Comparison of ENCODE assay signal across 8 cellular contexts in the genomic region with DNA sequence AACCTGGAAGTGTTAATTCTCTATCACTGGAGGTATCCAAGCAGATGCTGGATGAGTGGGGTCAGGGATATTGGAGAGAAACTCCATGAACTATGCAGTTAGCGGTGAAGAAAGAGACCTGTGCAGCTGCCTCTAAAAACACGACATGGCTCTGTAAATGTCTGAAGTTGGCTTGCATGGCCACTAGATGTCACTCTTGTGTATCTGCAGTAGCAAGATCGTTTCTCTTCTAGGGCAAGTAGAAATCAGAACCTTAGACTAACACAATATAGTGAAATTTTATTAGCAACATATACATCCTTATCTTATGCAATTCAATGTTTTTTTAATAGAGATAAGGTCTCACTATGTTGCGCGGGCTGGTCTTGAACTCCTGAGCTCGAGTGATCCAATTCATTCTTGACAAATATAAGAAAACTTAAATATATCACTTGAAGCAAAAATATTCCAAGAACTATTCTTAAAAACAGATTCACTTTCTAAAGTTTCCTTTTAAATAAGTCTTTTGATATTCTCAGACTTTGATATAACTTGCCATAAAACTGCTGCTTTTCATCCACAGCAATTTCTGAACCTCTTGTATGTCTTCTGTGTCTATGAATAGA. TPM values are rescaled to one million over a fixed set of nuclear protein-coding genes. Genes with fewer than 3 reads are reported as not detected.
DNase-seq lines count a peak whose midpoint lies in the region; ATAC-seq, FAIRE-seq and TF ChIP-seq lines count a peak whose summit lies in the region.

No MANE protein-coding gene starts in this region.

- H3F3A ChIP-seq in SK-N-SH (replicated peaks; ENCODE audit: insufficient read depth) = peaks cover 19% of the 10 kb centered on the region

- H3K27me3 Mint-ChIP-seq in activated T-cell treated with anti-CD3 and anti-CD28 coated beads, Interleukin-2, amount 50 U/mL, for 72 hours (ENCODE audit: low read depth) = peaks cover 22% of the 10 kb centered on the region

- H3K27ac ChIP-seq in SK-N-SH (ENCODE audit: low read depth in 2 of 2, low read length in 1 of 2) = no peak overlapping the region
- no peak overlapping the region for H3K27ac ChIP-seq in breast epithelium

- intact Hi-C loops in breast epithelium (cut with DNase I; ENCODE audit: low total_unique reads) = no loop called here

- TF ChIP-seq EP300 in SK-N-SH (IDR thresholded peaks at IDR 0.05; ENCODE audit: borderline replicate concordance in 1 of 2, low read depth in 1 of 2, low read length in 1 of 2) = no peak

- H3K9me3 ChIP-seq in SK-N-SH = no peaks in the 10 kb centered on the region
- H3K9me3 ChIP-seq in breast epithelium = no peaks in the 10 kb centered on the region

- DNase-seq in activated T-cell treated with anti-CD3 and anti-CD28 coated beads, Interleukin-2, amount 50 U/mL, for 72 hours = peak; percentile 42 to 53
- DNase-seq in activated T-cell treated with anti-CD3 and anti-CD28 coated beads, Interleukin-2, amount 50 U/mL, for 1 hour = no peak
- peak; percentile 67 for DNase-seq in NB4 (ENCODE audit: low read depth)
- peak; percentile 65 for DNase-seq in SK-N-SH
- no peak for DNase-seq in breast epithelium (ENCODE audit: low spot score in 2 of 2)
- DNase-seq in stimulated activated CD4-positive, alpha-beta T cell treated with anti-CD3 and anti-CD28 coated beads, Interleukin-1b, Interleukin-23, amount 100 ng/mL, for 48 hours = peak; percentile 51

- no peak for TF ChIP-seq POLR2A in NB4 (IDR thresholded peaks at IDR 0.05; ENCODE audit: extremely low read depth, insufficient read length)
- no peak for TF ChIP-seq POLR2A in breast epithelium (IDR thresholded peaks at IDR 0.05)

- H3K36me3 Mint-ChIP-seq in activated T-cell treated with anti-CD3 and anti-CD28 coated beads, Interleukin-2, amount 50 U/mL, for 72 hours (ENCODE audit: insufficient read depth in 2 of 2) = no peaks in the 10 kb centered on the region

- H3K9me2 ChIP-seq in SK-N-SH = no peaks in the 10 kb centered on the region

- H3K36me3 ChIP-seq in SK-N-SH (replicated peaks in 1 of 2; ENCODE audit: control insufficient read depth in 1 of 2, insufficient read depth in 2 of 2, low read length in 1 of 2) = no peaks in the 10 kb centered on the region
- no peaks in the 10 kb centered on the region for H3K36me3 ChIP-seq in breast epithelium

- H3K27ac Mint-ChIP-seq in activated T-cell treated with anti-CD3 and anti-CD28 coated beads, Interleukin-2, amount 50 U/mL, for 72 hours = no peak overlapping the region

- FAIRE-seq in islet of Langerhans (lab: Jason Lieb, UNC) = peak; percentile 100

- peaks cover 6% of the 10 kb centered on the region for H3K4me1 Mint-ChIP-seq in activated T-cell treated with anti-CD3 and anti-CD28 coated beads, Interleukin-2, amount 50 U/mL, for 72 hours (ENCODE audit: low read depth)

- CTCF ChIA-PET in SK-N-SH (lab: Yijun Ruan, JAX) = interaction anchor here (0.6 to 7.5 kb wide), 48 partner anchors 10 to 1123 kb away, joined by 3 to 88 read pairs (median 4); a partner anchor contains a TSS

- no peak overlapping the region for H3K4me2 ChIP-seq in SK-N-SH

- H2AFZ ChIP-seq in SK-N-SH (ENCODE audit: low read depth) = peak overlapping the region; percentile 40; the same call in 1 of the 2 replicates

- TF ChIP-seq CTCF in NB4 (IDR thresholded peaks at IDR 0.05; ENCODE audit: low read depth, low read length) = peak; percentile 57
- peak; percentile 88 for TF ChIP-seq CTCF in SK-N-SH (IDR thresholded peaks at IDR 0.05)
- peak; percentile 36 to 79 (median 73) for TF ChIP-seq CTCF in breast epithelium (IDR thresholded peaks at IDR 0.05)

- H3K27me3 ChIP-seq in SK-N-SH (ENCODE audit: insufficient read depth) (no peaks in the 10 kb centered on the region), breast epithelium (no peaks in the 10 kb centered on the region)

- no peaks in the 10 kb centered on the region for H3K79me2 ChIP-seq in SK-N-SH (ENCODE audit: insufficient read depth)

- peak; percentile 84 for TF ChIP-seq RAD21 in SK-N-SH (IDR thresholded peaks at IDR 0.05; ENCODE audit: low read length)

- H3K4me3 Mint-ChIP-seq in activated T-cell treated with anti-CD3 and anti-CD28 coated beads, Interleukin-2, amount 50 U/mL, for 72 hours = no peak overlapping the region

- H4K20me1 ChIP-seq in SK-N-SH (ENCODE audit: insufficient read depth) = no peaks in the 10 kb centered on the region

- POLR2A ChIA-PET in SK-N-SH (lab: Yijun Ruan, JAX) = no interaction called here

- H3K9ac ChIP-seq in SK-N-SH = no peak overlapping the region

- H3K4me1 ChIP-seq in SK-N-SH (ENCODE audit: control insufficient read depth in 1 of 2, insufficient read depth in 2 of 2, low read depth in 1 of 2, low read length in 1 of 2) (peaks cover 0 to 9% of the 10 kb centered on the region in 2 experiments; a peak in 1 of 4 replicates), breast epithelium (no peaks in the 10 kb centered on the region)

- H3K9me3 Mint-ChIP-seq in activated T-cell treated with anti-CD3 and anti-CD28 coated beads, Interleukin-2, amount 50 U/mL, for 72 hours = no peaks in the 10 kb centered on the region

- H3K4me3 ChIP-seq in NB4 (ENCODE audit: low read depth, low read length) (no peak overlapping the region), SK-N-SH (ENCODE audit: low read depth in 2 of 2, low read length in 1 of 2) (no peak overlapping the region; a peak in 1 of 4 replicates), breast epithelium (no peak overlapping the region)

- WGBS in SK-N-SH (ENCODE audit: low lambda C conversion rate) = 8% methylated on average over 6 of the region's 6 CpGs

- ATAC-seq in activated T-cell treated with anti-CD3 and anti-CD28 coated beads, Interleukin-2, amount 50 U/mL, for 72 hours (replicated peaks in 1 of 2) = peak; percentile 67 to 70
- ATAC-seq in HG02610 (IDR thresholded peaks at IDR 0.05; ENCODE audit: unreplicated experiment) = no peak

TF ChIP-seq in SK-N-SH, 30 proteins besides CTCF, POLR2A, EP300 and RAD21:
- TF ChIP-seq RCOR1 (IDR thresholded peaks at IDR 0.05; ENCODE audit: low read length) (no peak), MEF2A (IDR thresholded peaks at IDR 0.05; ENCODE audit: borderline replicate concordance, low read depth) (no peak), SMC3 (IDR thresholded peaks at IDR 0.05; ENCODE audit: low read depth, low read length) (peak; percentile 81)

RNA-seq across cellular contexts. Expression of a gene that starts 2.9 kb away (rescaled TPM):
- total RNA-seq in activated T-cell treated with anti-CD3 and anti-CD28 coated beads, Interleukin-2, amount 50 U/mL, for 72 hours = not detected
- 0.16 TPM in 1 of 2 replicates, not detected in the other for polyA plus RNA-seq in SK-N-SH (2012; rRNA removed)
- polyA plus RNA-seq in SK-N-SH (2012; cell fraction: cytosol; rRNA removed) = 0.04 and 0.09 TPM in 2 replicates
- polyA plus RNA-seq in SK-N-SH (2012; cell fraction: nucleus; rRNA removed) = 0.12 and 0.30 TPM in 2 replicates
- not detected for total RNA-seq in breast epithelium

RNA-seq across cellular contexts. Expression of a gene that starts 45.8 kb away (rescaled TPM):
- not detected for total RNA-seq in activated T-cell treated with anti-CD3 and anti-CD28 coated beads, Interleukin-2, amount 50 U/mL, for 72 hours
- 0.11 and 0.13 TPM in 2 replicates for polyA plus RNA-seq in SK-N-SH (2012; rRNA removed)
- polyA plus RNA-seq in SK-N-SH (2012; cell fraction: cytosol; rRNA removed) = 0.04 and 0.07 TPM in 2 replicates
- 0.23 and 0.24 TPM in 2 replicates for polyA plus RNA-seq in SK-N-SH (2012; cell fraction: nucleus; rRNA removed)
- 10 to 100 TPM in 1 of 3 donors, 1 to 10 TPM in 2; 4.8 to 13.4 (median 8.6) TPM for total RNA-seq in breast epithelium

RNA-seq across cellular contexts. Expression of a gene that starts 49.0 kb away (rescaled TPM):
- not detected for total RNA-seq in activated T-cell treated with anti-CD3 and anti-CD28 coated beads, Interleukin-2, amount 50 U/mL, for 72 hours
- polyA plus RNA-seq in SK-N-SH (2012; rRNA removed) = 2.0 and 3.0 TPM in 2 replicates
- 1.9 and 2.0 TPM in 2 replicates for polyA plus RNA-seq in SK-N-SH (2012; cell fraction: cytosol; rRNA removed)
- polyA plus RNA-seq in SK-N-SH (2012; cell fraction: nucleus; rRNA removed) = 1.5 and 2.7 TPM in 2 replicates
- total RNA-seq in breast epithelium = 10 to 100 TPM in 2 of 3 donors, 1 to 10 TPM in 1; 3.4 to 16.0 (median 12.8) TPM

Comparison
In these comparisons a context has a peak if more than half of its experiments do, and no peak if none do; other contexts are left out.
1. DNase-seq: peak in activated T-cell treated with anti-CD3 and anti-CD28 coated beads, Interleukin-2, amount 50 U/mL, for 72 hours (2 of 2), NB4 (single experiment), SK-N-SH (single experiment) and stimulated activated CD4-positive, alpha-beta T cell treated with anti-CD3 and anti-CD28 coated beads, Interleukin-1b, Interleukin-23, amount 100 ng/mL, for 48 hours (single experiment); none in activated T-cell treated with anti-CD3 and anti-CD28 coated beads, Interleukin-2, amount 50 U/mL, for 1 hour (single experiment) and breast epithelium (0 of 2).
2. RNA of a gene that starts 45.8 kb away (total RNA-seq): 4.8 to 13.4 TPM in breast epithelium; not detected in activated T-cell treated with anti-CD3 and anti-CD28 coated beads, Interleukin-2, amount 50 U/mL, for 72 hours; every median in the first group is over 4 times any median in the second.
3. Peak in every context shown above with its lines, with median percentiles within 50 percentile points of each other: CTCF ChIP-seq.